ENCODE assay signal across 8 cellular contexts in genomic region chr21:35138665-35139381, GRCh38.
DNase-seq lines count a peak whose midpoint lies in the region; ATAC-seq and TF ChIP-seq lines count a peak whose summit lies in the region.

No MANE protein-coding gene starts in this region.

- WGBS in aorta, 2 donors = 79 to 80% methylated on average over 12 of the region's 12 CpGs

- peak; percentile 57 for TF ChIP-seq RAD21 in HCT116 (IDR thresholded peaks at IDR 0.05; ENCODE audit: low read depth)

- H3K27ac ChIP-seq in HCT116 (ENCODE audit: low read depth, low read length) (peak overlapping the region; percentile 60), aorta (ENCODE audit: low read depth in 1 of 2, low read length in 2 of 2) (no peak overlapping the region)

- peak overlapping the region; percentile 72 for H2AFZ ChIP-seq in HCT116 (ENCODE audit: low read depth, low read length, poor library complexity, severe bottlenecking)

- H3K4me1 ChIP-seq in HCT116 (ENCODE audit: control insufficient read depth in 1 of 2, insufficient read depth in 2 of 2, low read length in 2 of 2) (peaks cover 38 to 47% of the 10 kb centered on the region in 2 experiments), aorta (ENCODE audit: control insufficient read depth in 1 of 2, insufficient read depth in 2 of 2, low read length in 2 of 2) (no peaks in the 10 kb centered on the region)

- no peaks in the 10 kb centered on the region for H4K20me1 ChIP-seq in HCT116 (ENCODE audit: insufficient read depth)

- CTCF ChIA-PET in HCT116 (lab: Charles Lee) = interaction anchor here (1.1 to 2.0 kb wide), 2 partner anchors 9 to 87 kb away, joined by 3 to 4 read pairs; no protein-coding TSS in a partner anchor

- peak overlapping the region; percentile 67 for H3K4me2 ChIP-seq in HCT116 (ENCODE audit: low read length)

- H3K4me3 ChIP-seq in HCT116 (replicated peaks in 1 of 2; ENCODE audit: low read depth in 1 of 2, low read length in 2 of 2) = peak overlapping the region; percentile 14 to 15
- no peak overlapping the region for H3K4me3 ChIP-seq in aorta (ENCODE audit: low read length in 2 of 2)

- no peaks in the 10 kb centered on the region for H3K27me3 ChIP-seq in HCT116 (ENCODE audit: insufficient read depth, low read length)
- H3K27me3 ChIP-seq in aorta (ENCODE audit: control insufficient read depth in 1 of 2, insufficient read depth in 2 of 2, low read length in 1 of 2) = no peaks in the 10 kb centered on the region

- H3K9me2 ChIP-seq in HCT116 (ENCODE audit: insufficient read depth) = no peaks in the 10 kb centered on the region

- intact Hi-C loops in HCT116 (cut with micrococcal nuclease) (no loop called here), aorta (cut with DNase I) (no loop called here)

- no peak for TF ChIP-seq POLR2A in HCT116 (IDR thresholded peaks at IDR 0.05; ENCODE audit: borderline replicate concordance, extremely low read depth, insufficient read depth, insufficient read length)

- H3K9ac ChIP-seq in HCT116 (ENCODE audit: low read length) = peak overlapping the region; percentile 41

- H3K79me2 ChIP-seq in HCT116 (ENCODE audit: insufficient read depth, low read length) = no peaks in the 10 kb centered on the region

- RAD21 ChIA-PET in HCT116 (lab: Charles Lee; ENCODE audit: low non-redundant PET in 1 of 2, low total read pairs in 2 of 2, uncharacterized antibody in 2 of 2, unreplicated experiment in 2 of 2) = interaction anchor here in 1 of 2 experiments (0.7 to 1.1 kb wide), 2 partner anchors 91 to 180 kb away, joined by 3 to 5 read pairs; no protein-coding TSS in a partner anchor

- H3K9me3 ChIP-seq in HCT116 (ENCODE audit: control insufficient read depth in 1 of 2, insufficient read depth in 1 of 2, low read depth in 1 of 2, low read length in 2 of 2) = no peaks in the 10 kb centered on the region
- H3K9me3 ChIP-seq in aorta (ENCODE audit: control insufficient read depth, low read length) = peaks cover 2% of the 10 kb centered on the region

- no TSS peak for BruUV-seq in HCT116 (replicated peaks; lab: Mats Ljungman, UMichigan)

- peak; percentile 89 for ATAC-seq in HCT116
- ATAC-seq in activated CD4-positive, CD25-positive, alpha-beta regulatory T cell treated with anti-CD3 and anti-CD28 coated beads, Interleukin-2, amount 50 U/mL, for 24 hours = peak; percentile 93 to 97
- ATAC-seq in aorta (ENCODE audit: low FRiP score) = no peak
- ATAC-seq in GM21619 (IDR thresholded peaks at IDR 0.05; ENCODE audit: unreplicated experiment) = no peak
- no peak for ATAC-seq in HG03139 (IDR thresholded peaks at IDR 0.05; ENCODE audit: unreplicated experiment)

- DNase-seq in HCT116 (ENCODE audit: low read depth, low spot score) (peak; percentile 93), aorta (no peak), iPS-NIHi11 (ENCODE audit: low spot score) (no peak)
- peak; percentile 6 for DNase-seq in effector CD4-positive, alpha-beta T cell
- peak; percentile 41 for DNase-seq in stimulated activated CD8-positive, alpha-beta memory T cell treated with anti-CD3 and anti-CD28 coated beads, Interleukin-12 subunit alpha, Interleukin-12 subunit beta, amount 100 ng/mL, for 1 hour (ENCODE audit: low read depth)

- H3K36me3 ChIP-seq in HCT116 (ENCODE audit: control insufficient read depth in 1 of 2, insufficient read depth in 2 of 2, low read length in 2 of 2) (no peaks in the 10 kb centered on the region), aorta (ENCODE audit: control insufficient read depth in 1 of 2, insufficient read depth in 2 of 2, low read length in 1 of 2) (no peaks in the 10 kb centered on the region)

- POLR2A ChIA-PET in HCT116 (lab: Charles Lee) = interaction anchor here (1.3 to 2.4 kb wide), 3 partner anchors 11 to 250 kb away, joined by 3 to 11 read pairs (median 4); no protein-coding TSS in a partner anchor

- TF ChIP-seq CTCF in HCT116 (IDR thresholded peaks at IDR 0.05 in 2 of 3, conservative IDR thresholded peaks at IDR 0.05 in 1 of 3; ENCODE audit: borderline replicate concordance in 1 of 3, insufficient read depth in 1 of 3, low read depth in 2 of 3, low read length in 2 of 3) = peak in 2 of 3 experiments; percentile 4 to 40; a peak in 2 of 6 replicates

TF ChIP-seq in HCT116, 20 proteins besides CTCF, POLR2A, EP300 and RAD21:
- no peak for TF ChIP-seq CEBPB (IDR thresholded peaks at IDR 0.05; ENCODE audit: low read depth)
- TF ChIP-seq ZNF274 (IDR thresholded peaks at IDR 0.05; ENCODE audit: low read depth, low read length) = no peak
- no peak for TF ChIP-seq EZH2phosphoT487 (IDR thresholded peaks at IDR 0.05; ENCODE audit: borderline replicate concordance)
- peak; percentile 48 for TF ChIP-seq CBX3 (IDR thresholded peaks at IDR 0.05; ENCODE audit: low read depth)
- peak; percentile 87 for TF ChIP-seq TCF7L2 (IDR thresholded peaks at IDR 0.05; ENCODE audit: borderline replicate concordance, extremely low read depth, insufficient read depth, insufficient read length)
- TF ChIP-seq, protein P1, sequence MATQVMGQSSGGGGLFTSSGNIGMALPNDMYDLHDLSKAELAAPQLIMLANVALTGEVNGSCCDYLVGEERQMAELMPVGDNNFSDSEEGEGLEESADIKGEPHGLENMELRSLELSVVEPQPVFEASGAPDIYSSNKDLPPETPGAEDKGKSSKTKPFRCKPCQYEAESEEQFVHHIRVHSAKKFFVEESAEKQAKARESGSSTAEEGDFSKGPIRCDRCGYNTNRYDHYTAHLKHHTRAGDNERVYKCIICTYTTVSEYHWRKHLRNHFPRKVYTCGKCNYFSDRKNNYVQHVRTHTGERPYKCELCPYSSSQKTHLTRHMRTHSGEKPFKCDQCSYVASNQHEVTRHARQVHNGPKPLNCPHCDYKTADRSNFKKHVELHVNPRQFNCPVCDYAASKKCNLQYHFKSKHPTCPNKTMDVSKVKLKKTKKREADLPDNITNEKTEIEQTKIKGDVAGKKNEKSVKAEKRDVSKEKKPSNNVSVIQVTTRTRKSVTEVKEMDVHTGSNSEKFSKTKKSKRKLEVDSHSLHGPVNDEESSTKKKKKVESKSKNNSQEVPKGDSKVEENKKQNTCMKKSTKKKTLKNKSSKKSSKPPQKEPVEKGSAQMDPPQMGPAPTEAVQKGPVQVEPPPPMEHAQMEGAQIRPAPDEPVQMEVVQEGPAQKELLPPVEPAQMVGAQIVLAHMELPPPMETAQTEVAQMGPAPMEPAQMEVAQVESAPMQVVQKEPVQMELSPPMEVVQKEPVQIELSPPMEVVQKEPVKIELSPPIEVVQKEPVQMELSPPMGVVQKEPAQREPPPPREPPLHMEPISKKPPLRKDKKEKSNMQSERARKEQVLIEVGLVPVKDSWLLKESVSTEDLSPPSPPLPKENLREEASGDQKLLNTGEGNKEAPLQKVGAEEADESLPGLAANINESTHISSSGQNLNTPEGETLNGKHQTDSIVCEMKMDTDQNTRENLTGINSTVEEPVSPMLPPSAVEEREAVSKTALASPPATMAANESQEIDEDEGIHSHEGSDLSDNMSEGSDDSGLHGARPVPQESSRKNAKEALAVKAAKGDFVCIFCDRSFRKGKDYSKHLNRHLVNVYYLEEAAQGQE (IDR thresholded peaks at IDR 0.05; ENCODE audit: low read depth) = no peak
- TF ChIP-seq SIN3A (IDR thresholded peaks at IDR 0.05; ENCODE audit: low read depth) = 0 out of 2 replicates have a peak, but pooled peaks have one; percentile 32
- no peak for TF ChIP-seq ELF1 (IDR thresholded peaks at IDR 0.05; ENCODE audit: borderline replicate concordance, low read depth)
- TF ChIP-seq POLR2AphosphoS5 (IDR thresholded peaks at IDR 0.05; ENCODE audit: low read depth, low read length) = peak; percentile 49; the same call in 1 of the 2 replicates
- no peak for TF ChIP-seq YY1 (IDR thresholded peaks at IDR 0.05; ENCODE audit: extremely low read depth, insufficient replicate concordance, low read depth, low read length)
- TF ChIP-seq ZFX (IDR thresholded peaks at IDR 0.05) = no peak
- peak; percentile 72; the same call in 1 of the 2 replicates for TF ChIP-seq EGR1 (IDR thresholded peaks at IDR 0.05; ENCODE audit: low read depth)
- no peak for TF ChIP-seq EZH2 (IDR thresholded peaks at IDR 0.05)
- TF ChIP-seq, protein P2, sequence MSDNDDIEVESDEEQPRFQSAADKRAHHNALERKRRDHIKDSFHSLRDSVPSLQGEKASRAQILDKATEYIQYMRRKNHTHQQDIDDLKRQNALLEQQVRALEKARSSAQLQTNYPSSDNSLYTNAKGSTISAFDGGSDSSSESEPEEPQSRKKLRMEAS (IDR thresholded peaks at IDR 0.05) = peak; percentile 60; the same call in 1 of the 2 replicates
- no peak for TF ChIP-seq ATF3 (IDR thresholded peaks at IDR 0.05)
- TF ChIP-seq FOSL1 (IDR thresholded peaks at IDR 0.05; ENCODE audit: low read depth) = peak; percentile 57; the same call in 1 of the 2 replicates
- peak; percentile 72 for TF ChIP-seq JUND (IDR thresholded peaks at IDR 0.05)
- peak; percentile 73 for TF ChIP-seq SP1 (IDR thresholded peaks at IDR 0.05; ENCODE audit: low read depth)
- no peak for TF ChIP-seq SRF (IDR thresholded peaks at IDR 0.05; ENCODE audit: low read depth)
- TF ChIP-seq ZBTB33 (IDR thresholded peaks at IDR 0.05; ENCODE audit: extremely low read depth, insufficient replicate concordance, low read length) = no peak

Comparison
In these comparisons a context has a peak if more than half of its experiments do, and no peak if none do; other contexts are left out.
1. ATAC-seq: peak in HCT116 (single experiment) and activated CD4-positive, CD25-positive, alpha-beta regulatory T cell treated with anti-CD3 and anti-CD28 coated beads, Interleukin-2, amount 50 U/mL, for 24 hours (2 of 2); none in aorta (single experiment), GM21619 (single experiment) and HG03139 (single experiment).
2. DNase-seq: peak in HCT116 (single experiment), effector CD4-positive, alpha-beta T cell (single experiment) and stimulated activated CD8-positive, alpha-beta memory T cell treated with anti-CD3 and anti-CD28 coated beads, Interleukin-12 subunit alpha, Interleukin-12 subunit beta, amount 100 ng/mL, for 1 hour (single experiment); none in aorta (0 of 2) and iPS-NIHi11 (single experiment).
3. H3K4me3 ChIP-seq: peak in HCT116 (2 of 2); none in aorta (0 of 2).